In genomic region chr12:118044577-118044976, GRCh38 we compare ENCODE assay signal across 11 cellular contexts.
"Had no signal": no experiment of that assay in that cellular context is flagged by ENCODE, and none has a peak within 500 bp of the region (broad histone marks: within the 10 kb centered on the region; RNA-seq: fewer than 3 reads in every experiment).

No MANE protein-coding gene starts in this region.

- DNase-seq: activated CD8-positive, alpha-beta memory T cell treated with anti-CD3 and anti-CD28 coated beads for 24 hours; activated gamma-delta T cell treated with Interleukin-2 at 50 U/mL for 16 hours; amniotic stem cell; islet precursor cell; mucosa of descending colon; naive thymus-derived CD4-positive, alpha-beta T cell; stimulated activated CD4-positive, alpha-beta T cell treated with anti-CD3 and anti-CD28 coated beads, Interleukin-12 subunit alpha, Interleukin-12 subunit beta, amount 100 ng/mL, for 4 hours; stimulated activated CD4-positive, alpha-beta T cell treated with anti-CD3 and anti-CD28 coated beads, Interleukin-2, amount 100 ng/mL, for 24 hours had no signal

- ATAC-seq: mucosa of descending colon; naive thymus-derived CD4-positive, alpha-beta T cell had no signal

- H3K4me3 Mint-ChIP-seq: naive thymus-derived CD4-positive, alpha-beta T cell had no signal

- H3K4me3 ChIP-seq: mucosa of descending colon, SJSA1, tibial nerve, vagina had no signal

- H3K27me3 ChIP-seq: SJSA1, tibial nerve, vagina had no signal

- H3K27me3 Mint-ChIP-seq: naive thymus-derived CD4-positive, alpha-beta T cell had no signal

- H3K9me3 ChIP-seq: mucosa of descending colon, SJSA1, tibial nerve, vagina had no signal

- H3K4me1 ChIP-seq: SJSA1, tibial nerve, vagina had no signal

- H3K27ac ChIP-seq: SJSA1, tibial nerve, vagina had no signal
